In genomic region chr7:111855161-111855841, GRCh38 we compare ENCODE assay signal across 9 cellular contexts.
DNase-seq lines count a peak whose midpoint lies in the region; ATAC-seq and TF ChIP-seq lines count a peak whose summit lies in the region.
"Had no signal": no experiment of that assay in that cellular context is flagged by ENCODE, and none has a peak within 500 bp of the region (broad histone marks: within the 10 kb centered on the region; RNA-seq: fewer than 3 reads in every experiment).

No MANE protein-coding gene starts in this region.

- TF ChIP-seq CTCF in Caco-2 (IDR thresholded peaks at IDR 0.05; ENCODE audit: insufficient read depth in 1 of 2, low read depth in 1 of 2, low read length in 1 of 2, severe bottlenecking in 1 of 2, unreplicated experiment in 1 of 2) = peak; percentile 46 to 75
- peak in 1 of 2 donors; percentile 23 for TF ChIP-seq CTCF in suprapubic skin (IDR thresholded peaks at IDR 0.05)

- no peaks in the 10 kb centered on the region for H3K36me3 Mint-ChIP-seq in Caco-2 (ENCODE audit: insufficient read depth, unreplicated experiment)
- no peaks in the 10 kb centered on the region for H3K36me3 Mint-ChIP-seq in natural killer cell treated with Interleukin-12 subunit alpha and Interleukin-12 subunit beta and Interleukin-15 and Interleukin-18, amount 100 ng/mL, for 72 hours

- H3K27me3 ChIP-seq in Caco-2 (replicated peaks; ENCODE audit: control insufficient read depth, insufficient read depth, low read length) = no peaks in the 10 kb centered on the region
- H3K27me3 ChIP-seq in suprapubic skin = no peaks in the 10 kb centered on the region

- H3K4me1 ChIP-seq in Caco-2 (peaks cover 10% of the 10 kb centered on the region), suprapubic skin (no peaks in the 10 kb centered on the region)

- POLR2A ChIA-PET in Caco-2 (lab: Charles Lee) = no interaction called here

- no peak overlapping the region for H3K4me3 ChIP-seq in Caco-2 (ENCODE audit: low read depth, low read length)
- no peak overlapping the region for H3K4me3 ChIP-seq in suprapubic skin

- CTCF ChIA-PET in Caco-2 (lab: Charles Lee) = interaction anchor here (0.6 to 2.2 kb wide), 14 partner anchors 13 to 641 kb away, joined by 3 to 43 read pairs (median 5); no protein-coding TSS in a partner anchor

- H3K27ac Mint-ChIP-seq in Caco-2 (ENCODE audit: unreplicated experiment) = no peak overlapping the region
- H3K27ac Mint-ChIP-seq in natural killer cell treated with Interleukin-12 subunit alpha and Interleukin-12 subunit beta and Interleukin-15 and Interleukin-18, amount 100 ng/mL, for 72 hours = no peak overlapping the region
- H3K27ac Mint-ChIP-seq: T-helper 1 cell treated with Interleukin-12 subunit alpha and Interleukin-12 subunit beta and Interleukin-4 antibody, amounts not matched to agents 30 μg/mL and 1 μg/mL, for 36 hours had no signal

- H3K36me3 ChIP-seq in Caco-2 (ENCODE audit: control insufficient read depth, insufficient read depth, low read length) (no peaks in the 10 kb centered on the region), suprapubic skin (no peaks in the 10 kb centered on the region)

- WGBS in suprapubic skin = 46% methylated on average over 4 of the region's 4 CpGs

- intact Hi-C loops in Caco-2 (cut with micrococcal nuclease; ENCODE audit: unreplicated experiment) = loop anchor here (1.0 to 10.0 kb wide), 4 partner anchors 92 to 640 kb away; no protein-coding TSS in a partner anchor

- DNase-seq in Caco-2 (peak; percentile 59 to 61), OCI-M1 (lab: John Stamatoyannopoulos, UW) (peak; percentile 69), erythroblast (lab: John Stamatoyannopoulos, UW) (peak; percentile 3 to 5), occipital lobe (lab: John Stamatoyannopoulos, UW) (peak; percentile 34), suprapubic skin (ENCODE audit: low spot score in 2 of 2) (no peak)
- DNase-seq in natural killer cell treated with Interleukin-12 subunit alpha and Interleukin-12 subunit beta and Interleukin-15 and Interleukin-18, amount 100 ng/mL, for 72 hours (ENCODE audit: low spot score) = no peak

- no peaks in the 10 kb centered on the region for H3K9me3 ChIP-seq in Caco-2
- H3K9me3 ChIP-seq in suprapubic skin = no peaks in the 10 kb centered on the region

- TF ChIP-seq POLR2A in erythroblast (IDR thresholded peaks at IDR 0.05; ENCODE audit: low read length) (no peak), suprapubic skin (IDR thresholded peaks at IDR 0.05) (no peak)

- no peak for TF ChIP-seq EP300 in suprapubic skin (IDR thresholded peaks at IDR 0.05)

- peaks cover 9% of the 10 kb centered on the region for H3K4me1 Mint-ChIP-seq in Caco-2 (ENCODE audit: low read depth, unreplicated experiment)
- no peaks in the 10 kb centered on the region for H3K4me1 Mint-ChIP-seq in natural killer cell treated with Interleukin-12 subunit alpha and Interleukin-12 subunit beta and Interleukin-15 and Interleukin-18, amount 100 ng/mL, for 72 hours (ENCODE audit: low read depth in 2 of 2)

- no TSS peak for BruUV-seq in Caco-2 (replicated peaks; lab: Mats Ljungman, UMichigan)

- H3K27ac ChIP-seq in suprapubic skin = no peak overlapping the region

- ATAC-seq in GM18870 (IDR thresholded peaks at IDR 0.05; ENCODE audit: unreplicated experiment) (peak; percentile 93), HG03280 (IDR thresholded peaks at IDR 0.05; ENCODE audit: unreplicated experiment) (peak; percentile 64)
- no peak for ATAC-seq in natural killer cell treated with Interleukin-12 subunit alpha and Interleukin-12 subunit beta and Interleukin-15 and Interleukin-18, amount 100 ng/mL, for 72 hours

- H3K9me3 Mint-ChIP-seq in Caco-2 (ENCODE audit: unreplicated experiment) = peaks cover 8% of the 10 kb centered on the region
- H3K9me3 Mint-ChIP-seq in natural killer cell treated with Interleukin-12 subunit alpha and Interleukin-12 subunit beta and Interleukin-15 and Interleukin-18, amount 100 ng/mL, for 72 hours = peaks cover 11% of the 10 kb centered on the region
- H3K9me3 Mint-ChIP-seq: T-helper 1 cell treated with Interleukin-12 subunit alpha and Interleukin-12 subunit beta and Interleukin-4 antibody, amounts not matched to agents 30 μg/mL and 1 μg/mL, for 36 hours had no signal

- no peaks in the 10 kb centered on the region for H3K27me3 Mint-ChIP-seq in Caco-2 (ENCODE audit: insufficient read depth, unreplicated experiment)
- H3K27me3 Mint-ChIP-seq in natural killer cell treated with Interleukin-12 subunit alpha and Interleukin-12 subunit beta and Interleukin-15 and Interleukin-18, amount 100 ng/mL, for 72 hours = no peaks in the 10 kb centered on the region

- H3K4me3 Mint-ChIP-seq in Caco-2 (ENCODE audit: unreplicated experiment) = no peak overlapping the region
- H3K4me3 Mint-ChIP-seq in natural killer cell treated with Interleukin-12 subunit alpha and Interleukin-12 subunit beta and Interleukin-15 and Interleukin-18, amount 100 ng/mL, for 72 hours = no peak overlapping the region
- H3K4me3 Mint-ChIP-seq: T-helper 1 cell treated with Interleukin-12 subunit alpha and Interleukin-12 subunit beta and Interleukin-4 antibody, amounts not matched to agents 30 μg/mL and 1 μg/mL, for 36 hours had no signal

Comparison
In these comparisons a context has a peak if more than half of its experiments do, and no peak if none do; other contexts are left out.
1. DNase-seq: peak in Caco-2 (2 of 2), OCI-M1 (single experiment), erythroblast (2 of 2) and occipital lobe (single experiment); none in natural killer cell treated with Interleukin-12 subunit alpha and Interleukin-12 subunit beta and Interleukin-15 and Interleukin-18, amount 100 ng/mL, for 72 hours (single experiment) and suprapubic skin (0 of 2).
2. ATAC-seq: peak in GM18870 (single experiment) and HG03280 (single experiment); none in natural killer cell treated with Interleukin-12 subunit alpha and Interleukin-12 subunit beta and Interleukin-15 and Interleukin-18, amount 100 ng/mL, for 72 hours (0 of 2).